ENCODE assay signal across 8 cellular contexts in genomic region chr20:1118336-1119127, GRCh38. TPM values are rescaled to one million over a fixed set of nuclear protein-coding genes. Genes with fewer than 3 reads are reported as not detected.
A peak's percentile ranks its signal among the peaks of the same experiment; 100 is the strongest.
DNase-seq lines count a peak whose midpoint lies in the region; TF ChIP-seq lines count a peak whose summit lies in the region.

TSS of gene PSMF1 (plus strand) at chr20:1118602. CDS start at chr20:1118774, 172 bp downstream.

- H3F3A ChIP-seq in neural cell (ENCODE audit: insufficient read depth, low read length, poor library complexity, severe bottlenecking) = no peaks in the 10 kb centered on the region

- TF ChIP-seq RAD21 in neural cell (conservative IDR thresholded peaks at IDR 0.05) = peak; percentile 40

- H3K9me2 ChIP-seq in neural cell (ENCODE audit: insufficient read depth, low read length) = no peaks in the 10 kb centered on the region

- H3K79me2 ChIP-seq in neural cell (replicated peaks; ENCODE audit: insufficient read depth, low read length) = peaks cover 46% of the 10 kb centered on the region

- H3K4me1 ChIP-seq in stomach = peaks cover 48 to 56% (median 54%) of the 10 kb centered on the region in 4 donors

- TF ChIP-seq EP300 in neural cell (conservative IDR thresholded peaks at IDR 0.05; ENCODE audit: poor library complexity, severe bottlenecking) = peak; percentile 79
- no peak for TF ChIP-seq EP300 in stomach (IDR thresholded peaks at IDR 0.05)

- peak in 1 of 4 donors; percentile 12 for TF ChIP-seq POLR2A in stomach (IDR thresholded peaks at IDR 0.05)

- peak; percentile 51 for TF ChIP-seq CTCF in neural cell (IDR thresholded peaks at IDR 0.05; ENCODE audit: poor library complexity, severe bottlenecking)
- TF ChIP-seq CTCF in stomach (IDR thresholded peaks at IDR 0.05) = peak in 1 of 7 experiments; percentile 34

- H3K27me3 ChIP-seq in H7 (ENCODE audit: control insufficient read depth, insufficient read depth, low read length) (no peaks in the 10 kb centered on the region), neural cell (ENCODE audit: insufficient read depth, low read depth, low read length) (no peaks in the 10 kb centered on the region), stomach (no peaks in the 10 kb centered on the region)

- H2AFZ ChIP-seq in neural cell (ENCODE audit: low read depth, low read length) = peak within 1 kb of the TSS; percentile 96

- peaks cover 5% of the 10 kb centered on the region for H3K36me3 ChIP-seq in H7 (replicated peaks; ENCODE audit: control insufficient read depth, insufficient read depth, low read length)
- no peaks in the 10 kb centered on the region for H3K36me3 ChIP-seq in neural cell (ENCODE audit: insufficient read depth, low read length)
- peaks cover 6 to 13% (median 9%) of the 10 kb centered on the region in 4 donors for H3K36me3 ChIP-seq in stomach

- intact Hi-C loops in stomach (cut with DNase I; ENCODE audit: low total_unique reads) = no loop called here

- no peaks in the 10 kb centered on the region for H3K9me3 ChIP-seq in neural cell (ENCODE audit: low read length)
- H3K9me3 ChIP-seq in stomach = no peaks in the 10 kb centered on the region

- H3K4me3 ChIP-seq in H7 (ENCODE audit: insufficient read depth, low read depth, low read length) = peak within 1 kb of the TSS; percentile 98
- H3K4me3 ChIP-seq in neural cell (ENCODE audit: low read length) = peak within 1 kb of the TSS; percentile 100
- H3K4me3 ChIP-seq in stomach = peak within 1 kb of the TSS; percentile 74 to 95 (median 87)

- H3K27ac ChIP-seq in neural cell (ENCODE audit: low read length) (peak within 1 kb of the TSS; percentile 82), stomach (peak within 1 kb of the TSS; percentile 76 to 91 (median 86))

- no peaks in the 10 kb centered on the region for H4K20me1 ChIP-seq in neural cell (ENCODE audit: insufficient read depth)

- peak within 1 kb of the TSS; percentile 91 for H3K9ac ChIP-seq in neural cell (ENCODE audit: low read length)

- WGBS in stomach, 5 donors = 0 to 1% (median 1%) methylated on average over 25 to 62 of the region's 62 CpGs

- H3K4me2 ChIP-seq in neural cell (ENCODE audit: low read length) = peak within 1 kb of the TSS; percentile 98

- DNase-seq in ELR (ENCODE audit: low read depth) = peak; percentile 93
- peak; percentile 94 for DNase-seq in H7
- peak; percentile 93 for DNase-seq in M059J (ENCODE audit: low read depth)
- peak; percentile 94 to 96 for DNase-seq in SHP77 (lab: John Stamatoyannopoulos, UW)
- peak; percentile 99 for DNase-seq in activated effector memory CD4-positive, alpha-beta T cell treated with anti-CD3 and anti-CD28 coated beads, Interleukin-2, amount 50 U/mL, for 16 hours
- DNase-seq in fibroblast of the conjunctiva (ENCODE audit: low read depth) = peak; percentile 83
- peak; percentile 98 for DNase-seq in stomach

TF ChIP-seq in neural cell, 6 proteins besides CTCF, POLR2A, EP300 and RAD21:
- peak; percentile 61 for TF ChIP-seq SMC3 (conservative IDR thresholded peaks at IDR 0.05; ENCODE audit: poor library complexity)
- TF ChIP-seq MXI1 (conservative IDR thresholded peaks at IDR 0.05; ENCODE audit: poor library complexity, severe bottlenecking) = peak; percentile 91
- TF ChIP-seq, protein P1, sequence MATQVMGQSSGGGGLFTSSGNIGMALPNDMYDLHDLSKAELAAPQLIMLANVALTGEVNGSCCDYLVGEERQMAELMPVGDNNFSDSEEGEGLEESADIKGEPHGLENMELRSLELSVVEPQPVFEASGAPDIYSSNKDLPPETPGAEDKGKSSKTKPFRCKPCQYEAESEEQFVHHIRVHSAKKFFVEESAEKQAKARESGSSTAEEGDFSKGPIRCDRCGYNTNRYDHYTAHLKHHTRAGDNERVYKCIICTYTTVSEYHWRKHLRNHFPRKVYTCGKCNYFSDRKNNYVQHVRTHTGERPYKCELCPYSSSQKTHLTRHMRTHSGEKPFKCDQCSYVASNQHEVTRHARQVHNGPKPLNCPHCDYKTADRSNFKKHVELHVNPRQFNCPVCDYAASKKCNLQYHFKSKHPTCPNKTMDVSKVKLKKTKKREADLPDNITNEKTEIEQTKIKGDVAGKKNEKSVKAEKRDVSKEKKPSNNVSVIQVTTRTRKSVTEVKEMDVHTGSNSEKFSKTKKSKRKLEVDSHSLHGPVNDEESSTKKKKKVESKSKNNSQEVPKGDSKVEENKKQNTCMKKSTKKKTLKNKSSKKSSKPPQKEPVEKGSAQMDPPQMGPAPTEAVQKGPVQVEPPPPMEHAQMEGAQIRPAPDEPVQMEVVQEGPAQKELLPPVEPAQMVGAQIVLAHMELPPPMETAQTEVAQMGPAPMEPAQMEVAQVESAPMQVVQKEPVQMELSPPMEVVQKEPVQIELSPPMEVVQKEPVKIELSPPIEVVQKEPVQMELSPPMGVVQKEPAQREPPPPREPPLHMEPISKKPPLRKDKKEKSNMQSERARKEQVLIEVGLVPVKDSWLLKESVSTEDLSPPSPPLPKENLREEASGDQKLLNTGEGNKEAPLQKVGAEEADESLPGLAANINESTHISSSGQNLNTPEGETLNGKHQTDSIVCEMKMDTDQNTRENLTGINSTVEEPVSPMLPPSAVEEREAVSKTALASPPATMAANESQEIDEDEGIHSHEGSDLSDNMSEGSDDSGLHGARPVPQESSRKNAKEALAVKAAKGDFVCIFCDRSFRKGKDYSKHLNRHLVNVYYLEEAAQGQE (IDR thresholded peaks at IDR 0.05; ENCODE audit: borderline replicate concordance) = peak; percentile 81
- TF ChIP-seq POLR2AphosphoS5 (IDR thresholded peaks at IDR 0.05) = peak; percentile 80
- peak; percentile 76 for TF ChIP-seq TAF1 (IDR thresholded peaks at IDR 0.05; ENCODE audit: low read depth)
- no peak for TF ChIP-seq EZH2 (IDR thresholded peaks at IDR 0.05; ENCODE audit: borderline replicate concordance, insufficient read depth, low read length, poor library complexity, severe bottlenecking)

RNA-seq across cellular contexts. Expression of gene PSMF1, which starts in this region (rescaled TPM):
- total RNA-seq in H7 (2014; rRNA removed; shearing (Covaris generic)) = 33.7 and 36.8 TPM in 2 replicates
- 196 and 292 TPM in 2 replicates for total RNA-seq in M059J (2014; rRNA removed; shearing (Covaris generic))
- 82.7 and 236 TPM in 2 replicates for polyA plus RNA-seq in neural cell
- polyA minus RNA-seq in neural cell = 86.7 and 133 TPM in 2 replicates
- total RNA-seq in stomach = 100 to 1,000 TPM in 1 of 5 donors, 10 to 100 TPM in 4; 22.0 to 297 (median 34.3) TPM
- 10 to 100 TPM; 41.8 to 75.6 (median 44.6) TPM for polyA plus RNA-seq in stomach

Comparison
In these comparisons a context has a peak if more than half of its experiments do, and no peak if none do; other contexts are left out.
1. Peak in every context shown above with its lines: DNase-seq, H3K4me3 ChIP-seq and H3K27ac ChIP-seq.